ENCODE assay signal across 18 cellular contexts in the genomic region with DNA sequence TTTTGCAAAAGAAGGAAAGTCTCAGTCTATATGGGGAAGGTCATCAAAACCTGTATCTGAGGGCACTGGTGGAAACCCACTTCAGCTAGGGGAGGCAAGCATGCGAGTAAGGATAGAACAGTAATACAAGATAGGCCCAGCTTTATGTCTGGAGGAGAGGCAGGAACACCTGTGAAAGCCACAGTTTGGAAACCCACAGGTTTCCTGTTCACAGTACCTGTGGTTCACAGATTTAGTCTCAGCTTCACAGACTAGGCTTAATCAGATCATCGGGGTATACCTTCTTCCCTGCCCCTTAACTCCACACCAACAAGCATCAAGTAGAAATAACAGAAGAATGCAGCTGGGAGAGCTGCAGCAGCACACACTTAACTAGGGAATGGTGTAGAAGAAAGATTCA. TPM values are rescaled to one million over a fixed set of nuclear protein-coding genes. Genes with fewer than 3 reads are reported as not detected.
DNase-seq lines count a peak whose midpoint lies in the region; ATAC-seq and TF ChIP-seq lines count a peak whose summit lies in the region.
"Had no signal": no experiment of that assay in that cellular context is flagged by ENCODE, and none has a peak within 500 bp of the region (broad histone marks: within the 10 kb centered on the region; RNA-seq: fewer than 3 reads in every experiment).

No MANE protein-coding gene starts in this region.

- intact Hi-C loops in activated CD8-positive, alpha-beta T cell treated with anti-CD3 and anti-CD28 coated beads for 36 hours (cut with micrococcal nuclease), result no loop called here
- intact Hi-C loops in naive thymus-derived CD4-positive, alpha-beta T cell (cut with micrococcal nuclease), result no loop called here

- H3K4me3 ChIP-seq in Jurkat, Clone E6-1 (ENCODE audit: low read length), result no peak overlapping the region; the same call in 1 of the 2 replicates
- H3K4me3 ChIP-seq in naive thymus-derived CD4-positive, alpha-beta T cell (ENCODE audit: low read length), result no peak overlapping the region
- H3K4me3 ChIP-seq: A549, PC-9 had no signal

- no peak overlapping the region for H3K4me3 Mint-ChIP-seq in activated CD8-positive, alpha-beta T cell treated with anti-CD3 and anti-CD28 coated beads for 36 hours
- peak overlapping the region in 2 of 10 donors; percentile 2 to 9 for H3K4me3 Mint-ChIP-seq in naive thymus-derived CD4-positive, alpha-beta T cell

- no peaks in the 10 kb centered on the region for H3K27me3 ChIP-seq in naive thymus-derived CD4-positive, alpha-beta T cell (ENCODE audit: control insufficient read depth in 2 of 2, insufficient read depth in 2 of 2, low read length in 2 of 2)

- H3K9me3 ChIP-seq in naive thymus-derived CD4-positive, alpha-beta T cell (ENCODE audit: control insufficient read depth in 2 of 3, low read length in 3 of 3), result no peaks in the 10 kb centered on the region
- H3K9me3 ChIP-seq: A549 had no signal

- POLR2A ChIA-PET in activated CD8-positive, alpha-beta T cell treated with anti-CD3 and anti-CD28 coated beads for 36 hours (lab: Charles Lee), result no interaction called here
- POLR2A ChIA-PET in naive thymus-derived CD4-positive, alpha-beta T cell (lab: Charles Lee), result no interaction called here

- H3K27me3 Mint-ChIP-seq in activated CD8-positive, alpha-beta T cell treated with anti-CD3 and anti-CD28 coated beads for 36 hours, result peaks cover 3% of the 10 kb centered on the region
- H3K27me3 Mint-ChIP-seq in naive thymus-derived CD4-positive, alpha-beta T cell, result peaks cover 0 to 17% (median 0%) of the 10 kb centered on the region in 5 donors

- no peak for TF ChIP-seq CTCF in activated CD8-positive, alpha-beta T cell treated with anti-CD3 and anti-CD28 coated beads for 36 hours (IDR thresholded peaks at IDR 0.05)

- H3K36me3 ChIP-seq in naive thymus-derived CD4-positive, alpha-beta T cell (ENCODE audit: control insufficient read depth in 2 of 3, insufficient read depth in 3 of 3, low read length in 3 of 3), result no peaks in the 10 kb centered on the region

- CTCF ChIA-PET in activated CD8-positive, alpha-beta T cell treated with anti-CD3 and anti-CD28 coated beads for 36 hours (lab: Charles Lee), result no interaction called here
- CTCF ChIA-PET in naive thymus-derived CD4-positive, alpha-beta T cell (lab: Charles Lee), result no interaction called here

- no peak overlapping the region for H3K27ac ChIP-seq in naive thymus-derived CD4-positive, alpha-beta T cell (ENCODE audit: low read depth, low read length)
- H3K27ac ChIP-seq: A549, C4-2B, PC-9 had no signal

- no peaks in the 10 kb centered on the region for H3K36me3 Mint-ChIP-seq in activated CD8-positive, alpha-beta T cell treated with anti-CD3 and anti-CD28 coated beads for 36 hours (ENCODE audit: low read depth)
- no peaks in the 10 kb centered on the region for H3K36me3 Mint-ChIP-seq in naive thymus-derived CD4-positive, alpha-beta T cell

- no peaks in the 10 kb centered on the region for H3K9me3 Mint-ChIP-seq in activated CD8-positive, alpha-beta T cell treated with anti-CD3 and anti-CD28 coated beads for 36 hours
- H3K9me3 Mint-ChIP-seq in naive thymus-derived CD4-positive, alpha-beta T cell, result peaks cover 0 to 4% (median 0%) of the 10 kb centered on the region in 11 donors

- peaks cover 29% of the 10 kb centered on the region for H3K4me1 Mint-ChIP-seq in activated CD8-positive, alpha-beta T cell treated with anti-CD3 and anti-CD28 coated beads for 36 hours (ENCODE audit: low read depth)
- peaks cover 22 to 34% (median 31%) of the 10 kb centered on the region in 7 donors for H3K4me1 Mint-ChIP-seq in naive thymus-derived CD4-positive, alpha-beta T cell

- peak; percentile 10 for DNase-seq in activated gamma-delta T cell treated with Interleukin-2 at 50 U/mL for 16 hours
- DNase-seq in activated gamma-delta T cell (lab: John Stamatoyannopoulos, UW), result no peak
- DNase-seq in Jurkat, Clone E6-1 (ENCODE audit: low read depth, low spot score), result peak; percentile 98
- DNase-seq in activated CD8-positive, alpha-beta T cell treated with anti-CD3 and anti-CD28 coated beads for 36 hours, result no peak
- DNase-seq in naive thymus-derived CD4-positive, alpha-beta T cell, result peak in 1 of 9 donors; percentile 13
- DNase-seq in NCI-H345 (lab: John Stamatoyannopoulos, UW), result no peak
- DNase-seq in mucosa of gallbladder (ENCODE audit: low spot score), result no peak
- DNase-seq: NCI-H1417 treated with DMSO at 0.1 percent for 48 hours, NCI-H1930, NCI-H2171, NCI-H446 treated with DMSO at 0.1 percent for 48 hours, NCI-H748 treated with DMSO at 0.1 percent for 48 hours, PC-9 had no signal

- peaks cover 12% of the 10 kb centered on the region in 2 donors for H3K4me1 ChIP-seq in naive thymus-derived CD4-positive, alpha-beta T cell (ENCODE audit: control insufficient read depth in 2 of 2, insufficient read depth in 2 of 2, low read length in 2 of 2)

- no peak overlapping the region for H3K27ac Mint-ChIP-seq in activated CD8-positive, alpha-beta T cell treated with anti-CD3 and anti-CD28 coated beads for 36 hours
- H3K27ac Mint-ChIP-seq in naive thymus-derived CD4-positive, alpha-beta T cell, result peak overlapping the region in 2 of 9 donors; percentile 18 to 25

- peak; percentile 50 for ATAC-seq in activated CD8-positive, alpha-beta T cell treated with anti-CD3 and anti-CD28 coated beads for 36 hours
- peak; percentile 70 for ATAC-seq in naive thymus-derived CD4-positive, alpha-beta T cell
- ATAC-seq in GM21825 (IDR thresholded peaks at IDR 0.05; ENCODE audit: unreplicated experiment), result no peak
- ATAC-seq: A549, HCT116 had no signal

RNA-seq across cellular contexts. Expression of a gene that starts 36.2 kb away (rescaled TPM):
- not detected for polyA plus RNA-seq in Jurkat, Clone E6-1 (2012; ENCODE audit: insufficient read depth, insufficient read length)
- under 1 TPM; 0.38 to 0.43 TPM for total RNA-seq in activated CD8-positive, alpha-beta T cell treated with anti-CD3 and anti-CD28 coated beads for 36 hours
- total RNA-seq in naive thymus-derived CD4-positive, alpha-beta T cell, result under 1 TPM in 2 of 5 experiments, not detected in 3; 0.15 to 0.24 TPM
- polyA plus RNA-seq in naive thymus-derived CD4-positive, alpha-beta T cell, result not detected
- 23.8 TPM for total RNA-seq in mucosa of gallbladder
- total RNA-seq: PC-9, SK-MEL-5 had no signal

Comparison
In these comparisons a context has a peak if more than half of its experiments do, and no peak if none do; other contexts are left out.
1. DNase-seq: peak in activated gamma-delta T cell treated with Interleukin-2 at 50 U/mL for 16 hours (single experiment) and Jurkat, Clone E6-1 (single experiment); none in activated gamma-delta T cell (single experiment), activated CD8-positive, alpha-beta T cell treated with anti-CD3 and anti-CD28 coated beads for 36 hours (single experiment), NCI-H345 (single experiment) and mucosa of gallbladder (single experiment).
2. RNA of a gene that starts 36.2 kb away (total RNA-seq): 23.8 TPM in mucosa of gallbladder (single experiment); 0.38 to 0.43 TPM in activated CD8-positive, alpha-beta T cell treated with anti-CD3 and anti-CD28 coated beads for 36 hours and 0.15 to 0.24 TPM in naive thymus-derived CD4-positive, alpha-beta T cell; every median in the first group is over 10 times any median in the second.